In genomic region chr3:178202199-178202598, GRCh38 we compare ENCODE assay signal across 22 cellular contexts.
DNase-seq lines count a peak whose midpoint lies in the region; ATAC-seq and TF ChIP-seq lines count a peak whose summit lies in the region.
"Had no signal": no experiment of that assay in that cellular context is flagged by ENCODE, and none has a peak within 500 bp of the region (broad histone marks: within the 10 kb centered on the region; RNA-seq: fewer than 3 reads in every experiment).

No MANE protein-coding gene starts in this region.

- H3K4me3 Mint-ChIP-seq in activated T-helper 2 cell treated with anti-CD3 and anti-CD28 coated beads, Interferon-gamma antibody, Interleukin-2, Interleukin-4, amounts not matched to agents 10 μg/mL and 5 μg/mL and 100 μg/mL, durations not matched to agents 14 hours and 24 hours and 36 hours (ENCODE audit: low read depth), result no peak overlapping the region
- no peak overlapping the region for H3K4me3 Mint-ChIP-seq in CD14-positive monocyte
- H3K4me3 Mint-ChIP-seq: activated T-cell treated with anti-CD3 and anti-CD28 coated beads, Interleukin-2, amount 50 U/mL, for 24 hours; dendritic cell treated with granulocyte-macrophage colony-stimulating factor and Interleukin-4, amounts not matched to agents 40 ng/mL and 50 ng/mL, for 4 days had no signal

- ATAC-seq in mucosa of descending colon, result peak; percentile 87
- no peak for ATAC-seq in omental fat pad (ENCODE audit: low FRiP score)
- ATAC-seq: stimulated activated naive CD8-positive, alpha-beta T cell treated with anti-CD3 and anti-CD28 coated beads, Interleukin-15, Interleukin-2, amounts not matched to agents 100 U/mL and 50 U/mL, for 24 hours had no signal

- TF ChIP-seq CTCF in mucosa of descending colon (IDR thresholded peaks at IDR 0.05) (no peak), omental fat pad (IDR thresholded peaks at IDR 0.05) (no peak), CD14-positive monocyte (IDR thresholded peaks at IDR 0.05) (no peak)

- no peak overlapping the region for H3K27ac Mint-ChIP-seq in activated T-helper 2 cell treated with anti-CD3 and anti-CD28 coated beads, Interferon-gamma antibody, Interleukin-2, Interleukin-4, amounts not matched to agents 10 μg/mL and 5 μg/mL and 100 μg/mL, durations not matched to agents 14 hours and 24 hours and 36 hours
- H3K27ac Mint-ChIP-seq in CD14-positive monocyte, result no peak overlapping the region
- H3K27ac Mint-ChIP-seq: activated T-cell treated with anti-CD3 and anti-CD28 coated beads, Interleukin-2, amount 50 U/mL, for 24 hours; dendritic cell treated with granulocyte-macrophage colony-stimulating factor and Interleukin-4, amounts not matched to agents 40 ng/mL and 50 ng/mL, for 4 days had no signal

- no peaks in the 10 kb centered on the region for H3K4me1 ChIP-seq in mucosa of descending colon (ENCODE audit: low read depth)

- no peaks in the 10 kb centered on the region for H3K27me3 Mint-ChIP-seq in activated T-helper 2 cell treated with anti-CD3 and anti-CD28 coated beads, Interferon-gamma antibody, Interleukin-2, Interleukin-4, amounts not matched to agents 10 μg/mL and 5 μg/mL and 100 μg/mL, durations not matched to agents 14 hours and 24 hours and 36 hours (ENCODE audit: low read depth)
- no peaks in the 10 kb centered on the region for H3K27me3 Mint-ChIP-seq in CD14-positive monocyte (ENCODE audit: low read depth in 3 of 3)
- H3K27me3 Mint-ChIP-seq: activated T-cell treated with anti-CD3 and anti-CD28 coated beads, Interleukin-2, amount 50 U/mL, for 24 hours; dendritic cell treated with granulocyte-macrophage colony-stimulating factor and Interleukin-4, amounts not matched to agents 40 ng/mL and 50 ng/mL, for 4 days had no signal

- H3K9me3 ChIP-seq in mucosa of descending colon, result no peaks in the 10 kb centered on the region
- H3K9me3 ChIP-seq: tibial nerve had no signal

- intact Hi-C loops in mucosa of descending colon (cut with DNase I, micrococcal nuclease) (no loop called here), CD14-positive monocyte (cut with micrococcal nuclease) (no loop called here)
- intact Hi-C loops in activated T-helper 2 cell treated with anti-CD3 and anti-CD28 coated beads, Interferon-gamma antibody, Interleukin-2, Interleukin-4, amounts not matched to agents 10 μg/mL and 5 μg/mL and 100 μg/mL, durations not matched to agents 14 hours and 24 hours and 36 hours (cut with micrococcal nuclease), result no loop called here

- H3K36me3 ChIP-seq in mucosa of descending colon (ENCODE audit: low read depth), result no peaks in the 10 kb centered on the region
- H3K36me3 ChIP-seq: tibial nerve had no signal

- DNase-seq in DMS53 (lab: John Stamatoyannopoulos, UW) (peak; percentile 39), DMS53 treated with DMSO at 0.1 percent for 48 hours (lab: John Stamatoyannopoulos, UW; ENCODE audit: unreplicated experiment) (no peak), NCI-H748 treated with DMSO at 0.1 percent for 48 hours (lab: John Stamatoyannopoulos, UW) (peak; percentile 40), dermis blood vessel endothelial cell (peak; percentile 75), mucosa of descending colon (no peak), omental fat pad (ENCODE audit: low spot score) (no peak), CD14-positive monocyte (ENCODE audit: low spot score) (no peak)
- DNase-seq in activated T-helper 2 cell treated with anti-CD3 and anti-CD28 coated beads, Interferon-gamma antibody, Interleukin-2, Interleukin-4, amounts not matched to agents 10 μg/mL and 5 μg/mL and 100 μg/mL, durations not matched to agents 14 hours and 24 hours and 36 hours (ENCODE audit: low spot score), result no peak
- DNase-seq: activated CD8-positive, alpha-beta memory T cell treated with anti-CD3 and anti-CD28 coated beads for 24 hours; activated naive CD4-positive, alpha-beta T cell; activated T-cell treated with anti-CD3 and anti-CD28 coated beads, Interleukin-2, amount 50 U/mL, for 24 hours; DMS79; foreskin fibroblast; Karpas-422; MV-4-11; NCI-H2107; NCI-H524; stimulated activated CD4-positive, alpha-beta T cell treated with anti-CD3 and anti-CD28 coated beads, Interleukin-4, amount 100 ng/mL, for 24 hours; stimulated activated naive CD8-positive, alpha-beta T cell treated with anti-CD3 and anti-CD28 coated beads, Interleukin-15, Interleukin-2, amounts not matched to agents 100 U/mL and 50 U/mL, for 24 hours; T1000 had no signal

- H3K4me1 Mint-ChIP-seq in activated T-helper 2 cell treated with anti-CD3 and anti-CD28 coated beads, Interferon-gamma antibody, Interleukin-2, Interleukin-4, amounts not matched to agents 10 μg/mL and 5 μg/mL and 100 μg/mL, durations not matched to agents 14 hours and 24 hours and 36 hours (ENCODE audit: low read depth), result no peaks in the 10 kb centered on the region
- peaks cover 9% of the 10 kb centered on the region for H3K4me1 Mint-ChIP-seq in CD14-positive monocyte

- H3K4me3 ChIP-seq in mucosa of descending colon, result no peak overlapping the region
- H3K4me3 ChIP-seq: tibial nerve had no signal

- H3K36me3 Mint-ChIP-seq in activated T-helper 2 cell treated with anti-CD3 and anti-CD28 coated beads, Interferon-gamma antibody, Interleukin-2, Interleukin-4, amounts not matched to agents 10 μg/mL and 5 μg/mL and 100 μg/mL, durations not matched to agents 14 hours and 24 hours and 36 hours (ENCODE audit: low read depth), result no peaks in the 10 kb centered on the region
- H3K36me3 Mint-ChIP-seq in CD14-positive monocyte, result peaks cover 0 to 1% of the 10 kb centered on the region in 2 donors

- no peaks in the 10 kb centered on the region for H3K9me3 Mint-ChIP-seq in activated T-helper 2 cell treated with anti-CD3 and anti-CD28 coated beads, Interferon-gamma antibody, Interleukin-2, Interleukin-4, amounts not matched to agents 10 μg/mL and 5 μg/mL and 100 μg/mL, durations not matched to agents 14 hours and 24 hours and 36 hours
- H3K9me3 Mint-ChIP-seq in CD14-positive monocyte, result no peaks in the 10 kb centered on the region
- H3K9me3 Mint-ChIP-seq: activated T-cell treated with anti-CD3 and anti-CD28 coated beads, Interleukin-2, amount 50 U/mL, for 24 hours; dendritic cell treated with granulocyte-macrophage colony-stimulating factor and Interleukin-4, amounts not matched to agents 40 ng/mL and 50 ng/mL, for 4 days had no signal

Comparison
In these comparisons a context has a peak if more than half of its experiments do, and no peak if none do; other contexts are left out.
1. DNase-seq: peak in DMS53 (single experiment), NCI-H748 treated with DMSO at 0.1 percent for 48 hours (single experiment) and dermis blood vessel endothelial cell (single experiment); none in DMS53 treated with DMSO at 0.1 percent for 48 hours (single experiment), mucosa of descending colon (0 of 3), omental fat pad (single experiment), activated T-helper 2 cell treated with anti-CD3 and anti-CD28 coated beads, Interferon-gamma antibody, Interleukin-2, Interleukin-4, amounts not matched to agents 10 μg/mL and 5 μg/mL and 100 μg/mL, durations not matched to agents 14 hours and 24 hours and 36 hours (single experiment) and CD14-positive monocyte (single experiment).